9 cellular contexts compared by ENCODE assay signal in genomic region chrX:11663875-11664210, GRCh38. TPM values are rescaled to one million over a fixed set of nuclear protein-coding genes. Genes with fewer than 3 reads are reported as not detected.
DNase-seq lines count a peak whose midpoint lies in the region; ATAC-seq and TF ChIP-seq lines count a peak whose summit lies in the region.
"Had no signal": no experiment of that assay in that cellular context is flagged by ENCODE, and none has a peak within 500 bp of the region (broad histone marks: within the 10 kb centered on the region; RNA-seq: fewer than 3 reads in every experiment).

No MANE protein-coding gene starts in this region.

- DNase-seq in AG04449 (ENCODE audit: low read depth, low spot score) (no peak), fibroblast of pulmonary artery (ENCODE audit: low read depth) (no peak), neural progenitor cell (ENCODE audit: low spot score) (peak; percentile 6), germinal center (ENCODE audit: low spot score) (no peak), lower leg skin (ENCODE audit: low spot score in 2 of 2) (no peak), NCI-H187 treated with DMSO at 0.1 percent for 48 hours (lab: John Stamatoyannopoulos, UW) (no peak)

- peaks cover 19% of the 10 kb centered on the region for H3F3A ChIP-seq in neural progenitor cell (ENCODE audit: low read depth)

- peak overlapping the region; percentile 48 for H3K27ac Mint-ChIP-seq in neural progenitor cell

- no peak for TF ChIP-seq CTCF in AG04449 (IDR thresholded peaks at IDR 0.05; ENCODE audit: insufficient read depth, low read length, missing control alignments)
- no peak for TF ChIP-seq CTCF in fibroblast of pulmonary artery (IDR thresholded peaks at IDR 0.05; ENCODE audit: low read length, missing control alignments)
- TF ChIP-seq CTCF in neural progenitor cell (IDR thresholded peaks at IDR 0.05), result peak; percentile 15
- no peak for TF ChIP-seq CTCF in lower leg skin (IDR thresholded peaks at IDR 0.05)

- H3K4me1 ChIP-seq in neural progenitor cell, result peaks cover 9% of the 10 kb centered on the region

- H3K4me3 Mint-ChIP-seq in neural progenitor cell, result peak overlapping the region; percentile 88

- H3K9me3 Mint-ChIP-seq in neural progenitor cell, result peaks cover 10% of the 10 kb centered on the region

- no peaks in the 10 kb centered on the region for H3K36me3 ChIP-seq in neural progenitor cell

- peak; percentile 7 for ATAC-seq in HG03432 (IDR thresholded peaks at IDR 0.05; ENCODE audit: unreplicated experiment)
- no peak for ATAC-seq in GM21717 (IDR thresholded peaks at IDR 0.05; ENCODE audit: unreplicated experiment)

- peaks cover 8% of the 10 kb centered on the region for H3K4me1 Mint-ChIP-seq in neural progenitor cell

- H4K20me1 ChIP-seq in neural progenitor cell (ENCODE audit: low read depth), result no peaks in the 10 kb centered on the region

- 50 to 56% methylated on average over 4 to 6 of the region's 6 CpGs for WGBS in lower leg skin, 2 donors

- no peaks in the 10 kb centered on the region for H3K36me3 Mint-ChIP-seq in neural progenitor cell

- no peak overlapping the region for H3K27ac ChIP-seq in neural progenitor cell
- H3K27ac ChIP-seq: C4-2B had no signal

- TF ChIP-seq POLR2A in lower leg skin (IDR thresholded peaks at IDR 0.05), result no peak

- POLR2A ChIA-PET in AG04449 (lab: Yijun Ruan, JAX), result no interaction called here

- peaks cover 5% of the 10 kb centered on the region for H3K9me3 ChIP-seq in neural progenitor cell (ENCODE audit: low read depth)

- H3K4me2 ChIP-seq in neural progenitor cell, result peak overlapping the region; percentile 81

- H3K27me3 Mint-ChIP-seq in neural progenitor cell (ENCODE audit: insufficient read depth, low read depth), result peaks cover 8% of the 10 kb centered on the region

- H3K79me2 ChIP-seq in neural progenitor cell (ENCODE audit: low read depth), result no peaks in the 10 kb centered on the region

- intact Hi-C loops in lower leg skin (cut with DNase I; ENCODE audit: low total_unique reads), result no loop called here

- no peak overlapping the region for H2AFZ ChIP-seq in neural progenitor cell (replicated peaks)

- no peak overlapping the region for H3K9ac ChIP-seq in neural progenitor cell

- CTCF ChIA-PET in AG04449 (lab: Yijun Ruan, JAX), result no interaction called here

- H3K27me3 ChIP-seq in neural progenitor cell, result peaks cover 98% of the 10 kb centered on the region

- H3K4me3 ChIP-seq in AG04449 (ENCODE audit: low read depth, low read length) (peak overlapping the region; percentile 55), fibroblast of pulmonary artery (replicated peaks; ENCODE audit: low read depth, low read length) (peak overlapping the region; percentile 56), neural progenitor cell (peak overlapping the region; percentile 57), lower leg skin (ENCODE audit: low read depth, poor library complexity, severe bottlenecking) (no peak overlapping the region)

RNA-seq across cellular contexts. Expression of gene ARHGAP6, which starts 1.9 kb away (rescaled TPM):
- 1.1 and 1.2 TPM in 2 replicates for total RNA-seq in neural progenitor cell (ENCODE audit: low replicate concordance)
- 1 to 10 TPM; 2.7 to 9.1 (median 4.3) TPM for total RNA-seq in lower leg skin
